In genomic region chr6:28003661-28004060, GRCh38 we compare ENCODE assay signal across 20 cellular contexts. TPM values are rescaled to one million over a fixed set of nuclear protein-coding genes. Genes with fewer than 3 reads are reported as not detected.
DNase-seq lines count a peak whose midpoint lies in the region; ATAC-seq and TF ChIP-seq lines count a peak whose summit lies in the region.
"Had no signal": no experiment of that assay in that cellular context is flagged by ENCODE, and none has a peak within 500 bp of the region (broad histone marks: within the 10 kb centered on the region; RNA-seq: fewer than 3 reads in every experiment).

No MANE protein-coding gene starts in this region.

- POLR2A ChIA-PET in RWPE1 (lab: Yijun Ruan, JAX; ENCODE audit: low non-redundant PET) = no interaction called here

- H3K27me3 Mint-ChIP-seq in activated naive CD4-positive, alpha-beta T cell treated with anti-CD3 and anti-CD28 coated beads, Interleukin-2, amount 10 ng/mL, durations not matched to agents 7 days and 5 days = peaks cover 9% of the 10 kb centered on the region
- H3K27me3 Mint-ChIP-seq: B cell had no signal

- H3K4me1 Mint-ChIP-seq in activated naive CD4-positive, alpha-beta T cell treated with anti-CD3 and anti-CD28 coated beads, Interleukin-2, amount 10 ng/mL, durations not matched to agents 7 days and 5 days = no peaks in the 10 kb centered on the region
- H3K4me1 Mint-ChIP-seq: CD4-positive, CD25-positive, alpha-beta regulatory T cell had no signal

- CTCF ChIA-PET in RWPE1 (lab: Yijun Ruan, JAX) = interaction anchor here (0.7 kb wide), 1 partner anchor 17 kb away, joined by 3 read pairs; no protein-coding TSS in a partner anchor
- CTCF ChIA-PET in activated naive CD4-positive, alpha-beta T cell treated with anti-CD3 and anti-CD28 coated beads, Interleukin-2, amount 10 ng/mL, durations not matched to agents 7 days and 5 days (lab: Charles Lee) = no interaction called here

- H3K4me3 Mint-ChIP-seq in activated naive CD4-positive, alpha-beta T cell treated with anti-CD3 and anti-CD28 coated beads, Interleukin-2, amount 10 ng/mL, durations not matched to agents 7 days and 5 days = no peak overlapping the region
- H3K4me3 Mint-ChIP-seq: B cell; CD4-positive, CD25-positive, alpha-beta regulatory T cell had no signal

- H3K27ac Mint-ChIP-seq in activated naive CD4-positive, alpha-beta T cell treated with anti-CD3 and anti-CD28 coated beads, Interleukin-2, amount 10 ng/mL, durations not matched to agents 7 days and 5 days = no peak overlapping the region
- H3K27ac Mint-ChIP-seq: B cell; CD4-positive, CD25-positive, alpha-beta regulatory T cell had no signal

- DNase-seq in COLO668 (lab: John Stamatoyannopoulos, UW; ENCODE audit: unreplicated experiment) (peak; percentile 5), NCI-H1417 treated with DMSO at 0.1 percent for 48 hours (lab: John Stamatoyannopoulos, UW) (peak; percentile 1), RWPE1 (ENCODE audit: low spot score) (peak; percentile 12), left colon (peak in 1 of 2 donors; percentile 19), DMS79 treated with DMSO at 0.1 percent for 48 hours (lab: John Stamatoyannopoulos, UW) (no peak), anterior cingulate cortex (lab: John Stamatoyannopoulos, UW) (no peak), C1 segment of cervical spinal cord (lab: John Stamatoyannopoulos, UW) (no peak)
- DNase-seq in activated naive CD4-positive, alpha-beta T cell treated with anti-CD3 and anti-CD28 coated beads, Interleukin-2, amount 10 ng/mL, durations not matched to agents 7 days and 5 days = no peak
- DNase-seq: Calu3; CD4-positive, CD25-positive, alpha-beta regulatory T cell; DMS79; HCEC 1CT; NCI-H1048; NCI-H1436 treated with DMSO at 0.1 percent for 48 hours had no signal

- no peaks in the 10 kb centered on the region for H3K9me3 Mint-ChIP-seq in activated naive CD4-positive, alpha-beta T cell treated with anti-CD3 and anti-CD28 coated beads, Interleukin-2, amount 10 ng/mL, durations not matched to agents 7 days and 5 days

- ATAC-seq in left colon = peak; percentile 66

- H3K27ac ChIP-seq in RWPE1 = no peak overlapping the region
- H3K27ac ChIP-seq: HL-60, SJSA1 had no signal

- no peaks in the 10 kb centered on the region for H3K36me3 Mint-ChIP-seq in activated naive CD4-positive, alpha-beta T cell treated with anti-CD3 and anti-CD28 coated beads, Interleukin-2, amount 10 ng/mL, durations not matched to agents 7 days and 5 days
- H3K36me3 Mint-ChIP-seq: CD4-positive, CD25-positive, alpha-beta regulatory T cell had no signal

- no peak for TF ChIP-seq CTCF in RWPE1 (conservative IDR thresholded peaks at IDR 0.05; ENCODE audit: low read depth)

- intact Hi-C loops in left colon (cut with DNase I, micrococcal nuclease) = no loop called here

RNA-seq across cellular contexts. Expression of gene OR2B6, which starts 46.6 kb away (rescaled TPM):
- not detected for total RNA-seq in left colon
- total RNA-seq: A172; B cell; CD4-positive, CD25-positive, alpha-beta regulatory T cell; HT1080; MCF 10A; SJSA1 had no signal

Comparison
In these comparisons a context has a peak if more than half of its experiments do, and no peak if none do; other contexts are left out.
1. DNase-seq: peak in COLO668 (single experiment), NCI-H1417 treated with DMSO at 0.1 percent for 48 hours (single experiment) and RWPE1 (single experiment); none in DMS79 treated with DMSO at 0.1 percent for 48 hours (single experiment), anterior cingulate cortex (0 of 58), C1 segment of cervical spinal cord (0 of 14) and activated naive CD4-positive, alpha-beta T cell treated with anti-CD3 and anti-CD28 coated beads, Interleukin-2, amount 10 ng/mL, durations not matched to agents 7 days and 5 days (single experiment).